ENCODE assay signal across 9 cellular contexts in genomic region chr6:117908246-117909107, GRCh38. TPM values are rescaled to one million over a fixed set of nuclear protein-coding genes. Genes with fewer than 3 reads are reported as not detected.
DNase-seq lines count a peak whose midpoint lies in the region; ATAC-seq and TF ChIP-seq lines count a peak whose summit lies in the region.
"Had no signal": no experiment of that assay in that cellular context is flagged by ENCODE, and none has a peak within 500 bp of the region (broad histone marks: within the 10 kb centered on the region; RNA-seq: fewer than 3 reads in every experiment).

No MANE protein-coding gene starts in this region.

- no peaks in the 10 kb centered on the region for H3K9me3 Mint-ChIP-seq in progenitor cell of endocrine pancreas (ENCODE audit: low read depth)

- ATAC-seq in left cardiac atrium (peak in 1 of 2 donors; percentile 37), GM19035 (IDR thresholded peaks at IDR 0.05; ENCODE audit: unreplicated experiment) (no peak)

- BruUV-seq in PC-9 (replicated peaks; lab: Mats Ljungman, UMichigan), result no TSS peak

- H3K27ac Mint-ChIP-seq in progenitor cell of endocrine pancreas, result peak overlapping the region; percentile 28

- H2AFZ ChIP-seq in PC-9, result 0 out of 2 replicates have a peak overlapping the region, but pooled peaks have one; percentile 45

- no peak for TF ChIP-seq CTCF in PC-9 (conservative IDR thresholded peaks at IDR 0.05)
- no peak for TF ChIP-seq CTCF in progenitor cell of endocrine pancreas (IDR thresholded peaks at IDR 0.05; ENCODE audit: unreplicated experiment)

- H3K36me3 ChIP-seq in PC-9 (ENCODE audit: low read depth), result no peaks in the 10 kb centered on the region

- H3K27ac ChIP-seq in PC-9, result no peak overlapping the region

- H3K9me3 ChIP-seq in PC-9 (ENCODE audit: insufficient read depth, low read depth), result no peaks in the 10 kb centered on the region

- intact Hi-C loops in PC-9 (cut with micrococcal nuclease; ENCODE audit: unreplicated experiment) (no loop called here), left cardiac atrium (cut with DNase I) (no loop called here)

- peaks cover 40% of the 10 kb centered on the region for H3K27me3 Mint-ChIP-seq in progenitor cell of endocrine pancreas

- no peak overlapping the region for H3K4me3 ChIP-seq in PC-9

- H3F3A ChIP-seq in PC-9 (ENCODE audit: insufficient read depth, low read depth), result no peaks in the 10 kb centered on the region

- peak; percentile 55 for DNase-seq in D341Med (ENCODE audit: low spot score)
- no peak for DNase-seq in PC-9
- peak; percentile 13 for DNase-seq in left cardiac atrium
- DNase-seq in progenitor cell of endocrine pancreas (ENCODE audit: low spot score, unreplicated experiment), result peak; percentile 28
- DNase-seq in HCEC 1CT, result no peak
- DNase-seq in activated CD4-positive, CD25-positive, alpha-beta regulatory T cell (lab: John Stamatoyannopoulos, UW), result no peak
- no peak for DNase-seq in DMS153 (lab: John Stamatoyannopoulos, UW)

- no peaks in the 10 kb centered on the region for H3K79me2 ChIP-seq in PC-9 (ENCODE audit: low read depth)

- no peaks in the 10 kb centered on the region for H3K36me3 Mint-ChIP-seq in progenitor cell of endocrine pancreas (ENCODE audit: insufficient read depth)

- peaks cover 2% of the 10 kb centered on the region; the same call in 1 of the 2 replicates for H3K9me2 ChIP-seq in PC-9 (ENCODE audit: insufficient read depth)

- no peaks in the 10 kb centered on the region for H3K4me1 ChIP-seq in PC-9 (replicated peaks; ENCODE audit: insufficient read depth)

- POLR2A ChIA-PET in PC-9 (lab: Charles Lee; ENCODE audit: unreplicated experiment), result no interaction called here

- H3K4me2 ChIP-seq in PC-9, result no peak overlapping the region

- peak overlapping the region; percentile 73 for H3K4me3 Mint-ChIP-seq in progenitor cell of endocrine pancreas (ENCODE audit: low read depth)

- no peaks in the 10 kb centered on the region for H3K27me3 ChIP-seq in PC-9 (ENCODE audit: insufficient read depth, low read depth)

- 0 out of 2 replicates have a peak, but pooled peaks cover 4% of the 10 kb centered on the region for H4K20me1 ChIP-seq in PC-9 (ENCODE audit: insufficient read depth)

- CTCF ChIA-PET in PC-9 (lab: Charles Lee), result no interaction called here

- H3K4me1 Mint-ChIP-seq in progenitor cell of endocrine pancreas (ENCODE audit: low read depth), result peaks cover 10% of the 10 kb centered on the region

RNA-seq across cellular contexts. Expression of gene SLC35F1, which starts 1.4 kb away (rescaled TPM):
- total RNA-seq in PC-9 (2021) (not detected in 2 replicates), left cardiac atrium (1 to 10 TPM in 1 of 2 donors, under 1 TPM in 1; 0.81 to 1.6 TPM), progenitor cell of endocrine pancreas (4.5 and 5.1 TPM in 2 replicates)
- total RNA-seq: T-helper 2 cell treated with Interferon-gamma antibody and Interleukin-4, amounts not matched to agents 100 ng/mL and 5 ng/mL, for 36 hours had no signal

Comparison
In these comparisons a context has a peak if more than half of its experiments do, and no peak if none do; other contexts are left out.
1. DNase-seq: peak in D341Med (single experiment), left cardiac atrium (single experiment) and progenitor cell of endocrine pancreas (single experiment); none in PC-9 (0 of 2), HCEC 1CT (single experiment), activated CD4-positive, CD25-positive, alpha-beta regulatory T cell (0 of 4) and DMS153 (single experiment).